8 cellular contexts compared by ENCODE assay signal in the genomic region with DNA sequence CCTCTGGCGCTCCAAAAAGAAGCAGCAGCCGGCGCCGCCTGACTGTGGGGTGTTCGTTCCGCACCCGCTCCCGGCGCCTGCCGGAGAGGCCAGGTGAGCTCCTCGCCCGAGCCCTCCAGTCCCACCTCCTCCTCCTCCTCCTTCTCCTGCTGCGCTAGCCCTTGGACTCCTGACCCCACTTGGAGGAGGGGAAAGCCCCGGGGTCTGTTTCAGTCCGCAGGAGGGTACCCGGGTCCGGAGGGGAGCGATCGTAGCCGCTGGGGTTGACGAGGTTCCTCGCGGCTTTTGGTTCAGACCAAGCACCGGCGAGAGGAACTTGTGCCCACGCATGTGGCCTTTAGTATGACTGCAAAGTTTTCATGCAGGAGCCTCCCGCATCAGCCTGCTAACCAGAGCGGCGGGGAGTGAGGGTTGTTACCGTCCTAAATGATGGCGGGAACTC. TPM values are rescaled to one million over a fixed set of nuclear protein-coding genes. Genes with fewer than 3 reads are reported as not detected.
A peak's percentile ranks its signal among the peaks of the same experiment; 100 is the strongest.
DNase-seq lines count a peak whose midpoint lies in the region; ATAC-seq, FAIRE-seq and TF ChIP-seq lines count a peak whose summit lies in the region.

No MANE protein-coding gene starts in this region.

- no peaks in the 10 kb centered on the region for H3K9me3 ChIP-seq in H1 (ENCODE audit: insufficient read depth in 2 of 2, low read depth in 1 of 2, low read length in 1 of 2)

- H2BK5ac ChIP-seq in H1 (ENCODE audit: low read depth, low read length): no peak overlapping the region

- ATAC-seq in GM18868 (IDR thresholded peaks at IDR 0.05; ENCODE audit: unreplicated experiment) (peak; percentile 28), HG03064 (IDR thresholded peaks at IDR 0.05; ENCODE audit: low read depth, unreplicated experiment) (peak; percentile 15), HG02623 (IDR thresholded peaks at IDR 0.05; ENCODE audit: unreplicated experiment) (no peak)

- H3K4ac ChIP-seq in H1 (replicated peaks; ENCODE audit: insufficient read length, low read depth, low read length): no peak overlapping the region

- TF ChIP-seq RAD21 in H1 (IDR thresholded peaks at IDR 0.05 in 1 of 2, conservative IDR thresholded peaks at IDR 0.05 in 1 of 2; ENCODE audit: low read depth in 2 of 2, low read length in 2 of 2): no peak

- H3K9me3 Mint-ChIP-seq in nephron: no peaks in the 10 kb centered on the region

- H3K36me3 ChIP-seq in H1 (ENCODE audit: control insufficient read depth in 2 of 4, insufficient read depth in 4 of 4, low read length in 3 of 4): no peaks in the 10 kb centered on the region

- no peak overlapping the region for H2BK20ac ChIP-seq in H1 (ENCODE audit: low read length)

- FAIRE-seq in H1 (lab: Jason Lieb, UNC): no peak

- no peaks in the 10 kb centered on the region for H3K79me1 ChIP-seq in H1 (ENCODE audit: low read depth, low read length)

- no peak for TF ChIP-seq POLR2A in H1 (IDR thresholded peaks at IDR 0.05; ENCODE audit: control extremely low read depth in 1 of 2, low read depth in 2 of 2, low read length in 2 of 2)

- H3K4me1 Mint-ChIP-seq in nephron: peaks cover 4% of the 10 kb centered on the region

- H3K4me3 Mint-ChIP-seq in nephron: peak overlapping the region; percentile 82 to 86 (median 84)

- H4K8ac ChIP-seq in H1 (ENCODE audit: extremely low read depth, insufficient read depth, low read length): no peak overlapping the region

- no peak overlapping the region for H3K56ac ChIP-seq in H1 (replicated peaks; ENCODE audit: insufficient read length, low read depth, low read length)

- H3K4me3 ChIP-seq in WI38 (ENCODE audit: low read depth, low read length): peak overlapping the region; percentile 46
- H3K4me3 ChIP-seq in H1 (ENCODE audit: extremely low read depth in 1 of 4, insufficient read depth in 2 of 4, low read depth in 3 of 4, low read length in 4 of 4): peak overlapping the region; percentile 55 to 81 (median 72)

- no peaks in the 10 kb centered on the region for H3K79me2 ChIP-seq in H1 (ENCODE audit: control insufficient read depth in 1 of 2, insufficient read depth in 2 of 2, low read length in 2 of 2)

- 0 out of 2 replicates have a peak overlapping the region, but pooled peaks have one; percentile 39 for H2BK12ac ChIP-seq in H1 (ENCODE audit: low read depth, low read length)

- H2BK120ac ChIP-seq in H1 (replicated peaks; ENCODE audit: low read depth, low read length): no peak overlapping the region

- H3K18ac ChIP-seq in H1 (ENCODE audit: extremely low read depth, low read length): peak overlapping the region; percentile 43; the same call in 1 of the 2 replicates

- H2AFZ ChIP-seq in H1 (ENCODE audit: low read length): peak overlapping the region; percentile 80

- no peak overlapping the region for H3K27ac ChIP-seq in H1 (ENCODE audit: low read depth, low read length)

- peak overlapping the region; percentile 52 to 58 (median 56); a peak in 6 of 7 replicates for H3K9ac ChIP-seq in H1 (replicated peaks in 1 of 4; ENCODE audit: extremely low read depth in 1 of 4, low read depth in 3 of 4, low read length in 3 of 4)

- peaks cover 0 to 10% (median 7%) of the 10 kb centered on the region in 4 experiments; a peak in 5 of 7 replicates for H3K27me3 ChIP-seq in H1 (replicated peaks in 1 of 4; ENCODE audit: control insufficient read depth in 3 of 4, extremely low read depth in 1 of 4, insufficient read depth in 3 of 4, low read length in 3 of 4)

- peaks cover 70% of the 10 kb centered on the region for H3K27me3 Mint-ChIP-seq in nephron (ENCODE audit: low read depth)

- no peak overlapping the region for H4K5ac ChIP-seq in H1 (ENCODE audit: insufficient read length, low read depth, low read length)

- H3K36me3 Mint-ChIP-seq in nephron (ENCODE audit: low read depth): no peaks in the 10 kb centered on the region

- no peak overlapping the region for H3K14ac ChIP-seq in H1 (ENCODE audit: insufficient read length)

- H3K4me1 ChIP-seq in H1 (replicated peaks in 1 of 4; ENCODE audit: control insufficient read depth in 3 of 4, insufficient read depth in 4 of 4, low read length in 3 of 4): peaks cover 0 to 2% (median 0%) of the 10 kb centered on the region in 4 experiments; a peak in 1 of 7 replicates

- no peaks in the 10 kb centered on the region for H4K20me1 ChIP-seq in H1 (replicated peaks in 1 of 2; ENCODE audit: control insufficient read depth in 1 of 2, insufficient read depth in 2 of 2, low read length in 2 of 2)

- H3K23me2 ChIP-seq in H1 (ENCODE audit: low read depth, low read length): peaks cover 8% of the 10 kb centered on the region; the same call in 1 of the 2 replicates

- POLR2A ChIA-PET in H1 (lab: Charles Lee; ENCODE audit: partially characterized antibody): interaction anchor here (1.0 to 1.6 kb wide), 4 partner anchors 8 to 619 kb away, joined by 3 to 5 read pairs (median 4); a partner anchor contains a TSS

- 0 out of 2 replicates have a peak overlapping the region, but pooled peaks have one; percentile 40 for H2BK15ac ChIP-seq in H1 (ENCODE audit: low read length)

- CTCF ChIA-PET in H1 (lab: Charles Lee; ENCODE audit: partially characterized antibody): interaction anchor here (0.6 to 2.9 kb wide), 38 partner anchors 10 to 878 kb away, joined by 3 to 24 read pairs (median 4); no protein-coding TSS in a partner anchor

- H4K91ac ChIP-seq in H1 (replicated peaks; ENCODE audit: insufficient read length, low read length): no peak overlapping the region

- WGBS in H1 (ENCODE audit: extremely low coverage in 1 of 2, insufficient coverage in 1 of 2, insufficient read length in 1 of 2, insufficient replicate concordance in 2 of 2, low coverage in 1 of 2, low lambda C conversion rate in 2 of 2, missing lambda C conversion rate in 1 of 2), 2 experiments: 3% methylated on average over 24 of the region's 31 CpGs; no CpG with 5 or more reads in 1 of the 2 experiments

- no peak overlapping the region for H2AK5ac ChIP-seq in H1 (ENCODE audit: low read depth, low read length)

- no peak overlapping the region for H3K23ac ChIP-seq in H1 (ENCODE audit: insufficient read length)

- no peak overlapping the region for H3K27ac Mint-ChIP-seq in nephron

- TF ChIP-seq CTCF in WI38 (IDR thresholded peaks at IDR 0.05; ENCODE audit: low read depth, low read length) (no peak), H1 (IDR thresholded peaks at IDR 0.05; ENCODE audit: control extremely low read depth in 1 of 3, insufficient read depth in 1 of 3, low read depth in 1 of 3, low read length in 3 of 3) (no peak), nephron (IDR thresholded peaks at IDR 0.05; ENCODE audit: unreplicated experiment in 3 of 3) (no peak)

- TF ChIP-seq EP300 in H1 (IDR thresholded peaks at IDR 0.05; ENCODE audit: borderline replicate concordance in 1 of 2, low read depth in 2 of 2, low read length in 2 of 2): no peak

- peak overlapping the region; percentile 76 to 83 for H3K4me2 ChIP-seq in H1 (ENCODE audit: insufficient read depth in 1 of 2, low read depth in 2 of 2, low read length in 2 of 2)

- DNase-seq in H1 (ENCODE audit: low read depth in 1 of 2, low spot score in 2 of 2) (peak; percentile 7 to 78), epidermal melanocyte (ENCODE audit: insufficient read length, low spot score) (no peak), inferior parietal cortex (ENCODE audit: extremely low spot score) (no peak)

TF ChIP-seq in H1, 55 proteins besides CTCF, POLR2A, EP300 and RAD21 (continues in another document):
- 0 out of 2 replicates have a peak, but pooled peaks have one; percentile 20 for TF ChIP-seq SUZ12 (IDR thresholded peaks at IDR 0.05; ENCODE audit: low read length)
- TF ChIP-seq, protein P1, sequence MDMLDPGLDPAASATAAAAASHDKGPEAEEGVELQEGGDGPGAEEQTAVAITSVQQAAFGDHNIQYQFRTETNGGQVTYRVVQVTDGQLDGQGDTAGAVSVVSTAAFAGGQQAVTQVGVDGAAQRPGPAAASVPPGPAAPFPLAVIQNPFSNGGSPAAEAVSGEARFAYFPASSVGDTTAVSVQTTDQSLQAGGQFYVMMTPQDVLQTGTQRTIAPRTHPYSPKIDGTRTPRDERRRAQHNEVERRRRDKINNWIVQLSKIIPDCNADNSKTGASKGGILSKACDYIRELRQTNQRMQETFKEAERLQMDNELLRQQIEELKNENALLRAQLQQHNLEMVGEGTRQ (IDR thresholded peaks at IDR 0.05; ENCODE audit: low read length): no peak
- TF ChIP-seq TEAD4 (IDR thresholded peaks at IDR 0.05; ENCODE audit: low read depth, low read length): no peak
- no peak for TF ChIP-seq SRF (IDR thresholded peaks at IDR 0.05; ENCODE audit: low read depth, low read length)
- TF ChIP-seq KDM1A (IDR thresholded peaks at IDR 0.05; ENCODE audit: borderline replicate concordance, low read length): no peak
- no peak for TF ChIP-seq SIRT6 (IDR thresholded peaks at IDR 0.05; ENCODE audit: low read length)
- TF ChIP-seq, protein P2, sequence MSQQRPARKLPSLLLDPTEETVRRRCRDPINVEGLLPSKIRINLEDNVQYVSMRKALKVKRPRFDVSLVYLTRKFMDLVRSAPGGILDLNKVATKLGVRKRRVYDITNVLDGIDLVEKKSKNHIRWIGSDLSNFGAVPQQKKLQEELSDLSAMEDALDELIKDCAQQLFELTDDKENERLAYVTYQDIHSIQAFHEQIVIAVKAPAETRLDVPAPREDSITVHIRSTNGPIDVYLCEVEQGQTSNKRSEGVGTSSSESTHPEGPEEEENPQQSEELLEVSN (IDR thresholded peaks at IDR 0.05): peak; percentile 17; the same call in 1 of the 2 replicates
- no peak for TF ChIP-seq POLR2AphosphoS5 (IDR thresholded peaks at IDR 0.05; ENCODE audit: low read depth, low read length)
- no peak for TF ChIP-seq CREB1 (IDR thresholded peaks at IDR 0.05)

RNA-seq across cellular contexts. Expression of a gene that starts 0.5 kb away (rescaled TPM):
- total RNA-seq in H1 (2021; fragmentation: NEBNext Ultra II Directional; extraction: Animal tissue kit (Norgen Biotek cat#: 25700)): 11.6 and 11.9 TPM in 2 replicates
- 1.6 and 2.2 TPM in 2 replicates for polyA plus RNA-seq in H1 (2011; rRNA removed)
- 2.5 TPM for polyA plus RNA-seq in H1 (2011; cell fraction: cytosol; rRNA removed)
- polyA plus RNA-seq in H1 (2011; cell fraction: nucleus; rRNA removed): 4.0 TPM
- 4.9 to 6.5 TPM (median 5.3 TPM) in 4 replicates for polyA plus RNA-seq in H1 (2012, experiment 1 of 2)
- 0.38 TPM for polyA plus RNA-seq in H1 (2012, experiment 2 of 2)
- polyA plus RNA-seq in H1 (2013, experiment 1 of 2): 11.1 TPM
- 10.9 TPM for polyA plus RNA-seq in H1 (2013, experiment 2 of 2)
- 8.1 and 8.9 TPM in 2 replicates for polyA minus RNA-seq in H1 (2011; rRNA and poly(A)+ RNA removed)
- 6.7 TPM for polyA minus RNA-seq in H1 (2011; cell fraction: cytosol; rRNA and poly(A)+ RNA removed)
- polyA minus RNA-seq in H1 (2011; cell fraction: nucleus; rRNA and poly(A)+ RNA removed): 8.6 TPM

RNA-seq across cellular contexts. Expression of a gene that starts 35.5 kb away (rescaled TPM):
- 39.0 and 39.8 TPM in 2 replicates for total RNA-seq in H1 (2021; fragmentation: NEBNext Ultra II Directional; extraction: Animal tissue kit (Norgen Biotek cat#: 25700))
- polyA plus RNA-seq in H1 (2011; rRNA removed): 10.2 and 18.2 TPM in 2 replicates
- polyA plus RNA-seq in H1 (2011; cell fraction: cytosol; rRNA removed): 22.2 TPM
- 10.6 TPM for polyA plus RNA-seq in H1 (2011; cell fraction: nucleus; rRNA removed)
- 22.3 to 44.3 TPM (median 25.3 TPM) in 4 replicates for polyA plus RNA-seq in H1 (2012, experiment 1 of 2)
- 2.0 TPM for polyA plus RNA-seq in H1 (2012, experiment 2 of 2)
- polyA plus RNA-seq in H1 (2013, experiment 1 of 2): 19.6 TPM
- polyA plus RNA-seq in H1 (2013, experiment 2 of 2): 19.0 TPM
- 17.5 and 23.9 TPM in 2 replicates for polyA minus RNA-seq in H1 (2011; rRNA and poly(A)+ RNA removed)
- 17.6 TPM for polyA minus RNA-seq in H1 (2011; cell fraction: cytosol; rRNA and poly(A)+ RNA removed)
- 39.7 TPM for polyA minus RNA-seq in H1 (2011; cell fraction: nucleus; rRNA and poly(A)+ RNA removed)

Comparison
In these comparisons a context has a peak if more than half of its experiments do, and no peak if none do; other contexts are left out.
1. DNase-seq: peak in H1 (2 of 2); none in epidermal melanocyte (single experiment) and inferior parietal cortex (single experiment).